1 cellular context compared by ENCODE assay signal in the genomic region with DNA sequence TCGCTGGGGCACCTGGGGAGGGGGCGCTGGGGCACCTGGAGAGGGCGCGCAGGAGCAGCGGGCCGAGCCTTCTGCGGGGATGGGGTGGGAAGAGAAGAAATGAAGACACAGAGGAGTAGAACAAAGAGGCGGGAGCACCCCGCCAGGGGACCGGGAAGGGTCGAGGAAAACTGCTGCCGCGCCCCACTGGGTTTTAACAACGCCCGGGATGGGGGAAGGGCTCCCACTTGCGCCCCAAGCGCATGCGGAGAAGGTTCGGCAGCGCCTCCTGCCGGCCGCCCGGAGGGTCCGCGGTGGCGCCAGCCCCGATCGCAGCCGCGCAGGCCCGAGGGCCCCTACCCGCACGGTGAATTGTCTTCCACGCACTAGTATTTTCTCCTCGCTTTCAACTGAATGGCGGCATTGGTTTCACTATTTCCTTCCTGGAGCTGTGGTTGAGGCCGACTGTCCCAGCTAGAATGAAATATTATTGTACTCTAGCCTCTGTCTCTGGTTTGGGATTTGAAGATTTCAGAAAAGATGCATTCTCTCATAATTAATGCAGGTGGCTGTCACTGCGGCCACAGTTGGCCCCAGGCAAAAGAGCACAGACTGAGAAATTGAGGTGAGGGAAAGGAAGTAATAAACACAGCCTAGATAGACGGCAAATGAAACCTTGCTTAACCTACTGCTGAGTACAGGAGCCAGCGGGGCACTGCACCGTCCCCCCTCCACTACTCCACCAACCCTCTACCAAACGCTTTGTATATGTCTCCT.
TF ChIP-seq lines count a peak whose summit lies in the region.

No MANE protein-coding gene starts in this region.

TF ChIP-seq in K562, 482 proteins besides CTCF, POLR2A, EP300 and RAD21 (continued from another document and continues in another):
- TF ChIP-seq, protein P1, sequence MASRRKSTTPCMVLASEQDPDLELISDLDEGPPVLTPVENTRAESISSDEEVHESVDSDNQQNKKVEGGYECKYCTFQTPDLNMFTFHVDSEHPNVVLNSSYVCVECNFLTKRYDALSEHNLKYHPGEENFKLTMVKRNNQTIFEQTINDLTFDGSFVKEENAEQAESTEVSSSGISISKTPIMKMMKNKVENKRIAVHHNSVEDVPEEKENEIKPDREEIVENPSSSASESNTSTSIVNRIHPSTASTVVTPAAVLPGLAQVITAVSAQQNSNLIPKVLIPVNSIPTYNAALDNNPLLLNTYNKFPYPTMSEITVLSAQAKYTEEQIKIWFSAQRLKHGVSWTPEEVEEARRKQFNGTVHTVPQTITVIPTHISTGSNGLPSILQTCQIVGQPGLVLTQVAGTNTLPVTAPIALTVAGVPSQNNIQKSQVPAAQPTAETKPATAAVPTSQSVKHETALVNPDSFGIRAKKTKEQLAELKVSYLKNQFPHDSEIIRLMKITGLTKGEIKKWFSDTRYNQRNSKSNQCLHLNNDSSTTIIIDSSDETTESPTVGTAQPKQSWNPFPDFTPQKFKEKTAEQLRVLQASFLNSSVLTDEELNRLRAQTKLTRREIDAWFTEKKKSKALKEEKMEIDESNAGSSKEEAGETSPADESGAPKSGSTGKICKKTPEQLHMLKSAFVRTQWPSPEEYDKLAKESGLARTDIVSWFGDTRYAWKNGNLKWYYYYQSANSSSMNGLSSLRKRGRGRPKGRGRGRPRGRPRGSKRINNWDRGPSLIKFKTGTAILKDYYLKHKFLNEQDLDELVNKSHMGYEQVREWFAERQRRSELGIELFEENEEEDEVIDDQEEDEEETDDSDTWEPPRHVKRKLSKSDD (conservative IDR thresholded peaks at IDR 0.05; ENCODE audit: low read length) = no peak
- TF ChIP-seq SRSF7 (optimal IDR thresholded peaks at IDR 0.05; ENCODE audit: low read depth, low read length) (no peak), ILK (tag; IDR thresholded peaks at IDR 0.05; ENCODE audit: borderline replicate concordance, low read depth) (no peak), POLR2AphosphoS5 (IDR thresholded peaks at IDR 0.05; ENCODE audit: control insufficient read depth, insufficient read depth, low read depth, low read length) (no peak), ZNF449 (CRISPR knock-in tag; IDR thresholded peaks at IDR 0.05) (no peak), E2F8 (IDR thresholded peaks at IDR 0.05; ENCODE audit: low read depth, partially characterized antibody) (no peak), ZNF695 (CRISPR knock-in tag; IDR thresholded peaks at IDR 0.05) (no peak), NR2C1 (IDR thresholded peaks at IDR 0.05) (no peak), NR2C1 (tag; IDR thresholded peaks at IDR 0.05) (no peak), SRSF3 (IDR thresholded peaks at IDR 0.05; ENCODE audit: insufficient read depth, low read length) (no peak), WHSC1 (IDR thresholded peaks at IDR 0.05; ENCODE audit: low read length) (no peak), ZBTB9 (CRISPR knock-in tag; IDR thresholded peaks at IDR 0.05) (no peak), RAD51 (IDR thresholded peaks at IDR 0.05; ENCODE audit: borderline replicate concordance, low read depth) (no peak), KLF10 (CRISPR knock-in tag; IDR thresholded peaks at IDR 0.05) (no peak), ZNF316 (IDR thresholded peaks at IDR 0.05) (no peak), NRF1 (conservative IDR thresholded peaks at IDR 0.05 in 1 of 2, IDR thresholded peaks at IDR 0.05 in 1 of 2) (peak; percentile 89 to 91), HEY1 (CRISPR knock-in tag; IDR thresholded peaks at IDR 0.05; ENCODE audit: borderline replicate concordance) (no peak), MAZ (CRISPR knock-in tag; conservative IDR thresholded peaks at IDR 0.05 in 1 of 2, IDR thresholded peaks at IDR 0.05 in 1 of 2) (peak in 1 of 2 experiments; percentile 80; a peak in 3 of 4 replicates), KDM1A (IDR thresholded peaks at IDR 0.05) (no peak), ZC3H11A (IDR thresholded peaks at IDR 0.05; ENCODE audit: low read depth, low read length) (no peak), ELK3 (CRISPR knock-in tag; IDR thresholded peaks at IDR 0.05) (no peak), THRB (CRISPR knock-in tag; conservative IDR thresholded peaks at IDR 0.05) (no peak), ZNF146 (CRISPR knock-in tag; IDR thresholded peaks at IDR 0.05; ENCODE audit: unreplicated experiment) (no peak), L3MBTL2 (IDR thresholded peaks at IDR 0.05) (peak; percentile 77), HOMEZ (CRISPR knock-in tag; IDR thresholded peaks at IDR 0.05) (no peak), TRIM24 (IDR thresholded peaks at IDR 0.05) (no peak), PHB2 (IDR thresholded peaks at IDR 0.05; ENCODE audit: low read depth) (no peak), PCBP2 (IDR thresholded peaks at IDR 0.05; ENCODE audit: low read depth, low read length, poor library complexity, severe bottlenecking) (no peak), HNRNPL (IDR thresholded peaks at IDR 0.05; ENCODE audit: low read depth, low read length) (no peak), ZNF586 (CRISPR knock-in tag; conservative IDR thresholded peaks at IDR 0.05) (no peak), CHD4 (IDR thresholded peaks at IDR 0.05; ENCODE audit: insufficient read depth, insufficient replicate concordance, low read depth, low read length, poor library complexity, severe bottlenecking) (no peak), ZNF217 (CRISPR knock-in tag; IDR thresholded peaks at IDR 0.05) (no peak), C11orf30 (IDR thresholded peaks at IDR 0.05; ENCODE audit: low read depth) (no peak), HLTF (IDR thresholded peaks at IDR 0.05) (no peak), PYGO2 (tag; IDR thresholded peaks at IDR 0.05) (no peak), ZNF717 (CRISPR knock-in tag; IDR thresholded peaks at IDR 0.05) (no peak), HDGF (IDR thresholded peaks at IDR 0.05) (no peak), SREBF2 (CRISPR knock-in tag; IDR thresholded peaks at IDR 0.05) (no peak), NCOA2 (IDR thresholded peaks at IDR 0.05; ENCODE audit: partially characterized antibody in 2 of 2) (no peak), ELF4 (CRISPR knock-in tag; IDR thresholded peaks at IDR 0.05) (no peak), ZNF75A (CRISPR knock-in tag; IDR thresholded peaks at IDR 0.05) (no peak), ZNF778 (CRISPR knock-in tag; IDR thresholded peaks at IDR 0.05) (no peak), ZNF253 (CRISPR knock-in tag; conservative IDR thresholded peaks at IDR 0.05) (no peak), GABPB2 (CRISPR knock-in tag; conservative IDR thresholded peaks at IDR 0.05) (no peak)
- TF ChIP-seq, protein P2, sequence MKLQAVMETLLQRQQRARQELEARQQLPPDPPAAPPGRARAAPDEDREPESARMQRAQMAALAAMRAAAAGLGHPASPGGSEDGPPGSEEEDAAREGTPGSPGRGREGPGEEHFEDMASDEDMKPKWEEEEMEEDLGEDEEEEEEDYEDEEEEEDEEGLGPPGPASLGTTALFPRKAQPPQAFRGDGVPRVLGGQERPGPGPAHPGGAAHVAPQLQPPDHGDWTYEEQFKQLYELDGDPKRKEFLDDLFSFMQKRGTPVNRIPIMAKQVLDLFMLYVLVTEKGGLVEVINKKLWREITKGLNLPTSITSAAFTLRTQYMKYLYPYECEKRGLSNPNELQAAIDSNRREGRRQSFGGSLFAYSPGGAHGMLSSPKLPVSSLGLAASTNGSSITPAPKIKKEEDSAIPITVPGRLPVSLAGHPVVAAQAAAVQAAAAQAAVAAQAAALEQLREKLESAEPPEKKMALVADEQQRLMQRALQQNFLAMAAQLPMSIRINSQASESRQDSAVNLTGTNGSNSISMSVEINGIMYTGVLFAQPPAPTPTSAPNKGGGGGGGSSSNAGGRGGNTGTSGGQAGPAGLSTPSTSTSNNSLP (IDR thresholded peaks at IDR 0.05; ENCODE audit: borderline replicate concordance, low read depth, low read length) = no peak
- TF ChIP-seq, protein P3, sequence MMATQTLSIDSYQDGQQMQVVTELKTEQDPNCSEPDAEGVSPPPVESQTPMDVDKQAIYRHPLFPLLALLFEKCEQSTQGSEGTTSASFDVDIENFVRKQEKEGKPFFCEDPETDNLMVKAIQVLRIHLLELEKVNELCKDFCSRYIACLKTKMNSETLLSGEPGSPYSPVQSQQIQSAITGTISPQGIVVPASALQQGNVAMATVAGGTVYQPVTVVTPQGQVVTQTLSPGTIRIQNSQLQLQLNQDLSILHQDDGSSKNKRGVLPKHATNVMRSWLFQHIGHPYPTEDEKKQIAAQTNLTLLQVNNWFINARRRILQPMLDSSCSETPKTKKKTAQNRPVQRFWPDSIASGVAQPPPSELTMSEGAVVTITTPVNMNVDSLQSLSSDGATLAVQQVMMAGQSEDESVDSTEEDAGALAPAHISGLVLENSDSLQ (IDR thresholded peaks at IDR 0.05) = no peak
